In the genomic region with DNA sequence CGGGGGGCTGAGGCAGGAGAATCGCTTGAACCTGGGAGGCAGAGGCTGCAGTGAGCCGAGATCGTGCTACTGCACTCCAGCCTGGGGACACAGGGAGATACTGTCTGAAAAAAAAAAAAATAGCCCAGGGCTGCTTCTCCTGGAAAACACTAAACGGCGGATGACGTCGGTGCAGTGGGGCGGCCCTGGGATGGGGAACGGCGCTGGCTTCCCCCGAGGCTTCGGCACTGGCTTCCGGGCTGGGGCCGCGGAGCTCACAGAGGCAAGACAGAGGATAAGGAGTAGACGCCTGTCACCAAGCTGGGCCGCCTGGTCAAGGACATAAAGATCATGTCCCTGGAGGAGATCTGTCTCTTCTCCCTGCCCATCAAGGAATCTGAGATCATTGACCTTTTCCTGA, we compare ENCODE assay signal across 1 cellular context.
TF ChIP-seq lines count a peak whose summit lies in the region.

No MANE protein-coding gene starts in this region.

TF ChIP-seq in HepG2, 621 proteins besides CTCF, POLR2A, EP300 and RAD21:
- TF ChIP-seq CCDC6 (CRISPR knock-in tag; IDR thresholded peaks at IDR 0.05) (no peak), ZNF382 (CRISPR knock-in tag; IDR thresholded peaks at IDR 0.05; ENCODE audit: borderline replicate concordance) (no peak), TBL1XR1 (IDR thresholded peaks at IDR 0.05; ENCODE audit: borderline replicate concordance, low read length, partially characterized antibody) (no peak), ZNF780A (CRISPR knock-in tag; IDR thresholded peaks at IDR 0.05) (no peak), NFYB (CRISPR knock-in tag; IDR thresholded peaks at IDR 0.05) (no peak), ZNF605 (CRISPR knock-in tag; IDR thresholded peaks at IDR 0.05) (no peak), ZBTB21 (CRISPR knock-in tag; IDR thresholded peaks at IDR 0.05) (no peak)
TF ChIP-seq in HepG2: peak in this region for 0.
